Comparison of ENCODE assay signal across 7 cellular contexts in the genomic region with DNA sequence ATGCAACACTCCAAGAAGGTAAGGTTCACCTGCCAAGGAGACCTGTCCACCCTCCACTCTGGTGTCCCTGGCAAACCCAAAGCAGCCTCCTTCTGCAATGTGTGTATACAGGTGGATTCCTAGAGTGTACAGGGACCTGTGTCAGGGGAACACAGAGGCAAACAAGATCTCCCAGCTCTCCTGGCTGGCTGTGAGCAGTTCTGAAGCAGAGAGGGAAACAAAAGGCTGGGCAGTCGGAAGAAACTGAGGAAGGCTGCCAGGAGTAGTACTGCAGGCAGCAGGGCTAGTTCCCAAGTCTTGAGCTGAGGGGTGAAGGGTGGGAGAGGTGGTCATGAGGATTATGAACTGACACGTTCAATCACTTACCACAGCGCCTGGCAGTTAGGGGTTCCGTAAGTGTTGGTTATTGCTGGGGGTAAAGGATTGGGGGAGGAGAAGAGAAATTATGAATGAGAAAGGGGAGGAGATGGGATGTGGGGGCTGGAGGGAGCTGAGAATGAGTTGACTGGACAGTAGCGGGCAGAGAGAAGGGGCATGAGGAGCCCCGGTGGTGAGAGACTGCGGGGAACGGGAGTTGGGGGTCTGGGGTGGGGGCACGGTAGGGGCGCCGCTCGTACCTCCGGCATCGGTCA. TPM values are rescaled to one million over a fixed set of nuclear protein-coding genes. Genes with fewer than 3 reads are reported as not detected.
A peak's percentile ranks its signal among the peaks of the same experiment; 100 is the strongest.
DNase-seq lines count a peak whose midpoint lies in the region; ATAC-seq, FAIRE-seq and TF ChIP-seq lines count a peak whose summit lies in the region.

No MANE protein-coding gene starts in this region.

- no peak for TF ChIP-seq CTCF in omental fat pad (IDR thresholded peaks at IDR 0.05)

- peaks cover 0 to 6% of the 10 kb centered on the region in 2 donors for H3K4me1 ChIP-seq in esophagus (ENCODE audit: control insufficient read depth in 2 of 2, insufficient read depth in 2 of 2, low read length in 1 of 2)

- no peak overlapping the region for H3K27ac ChIP-seq in esophagus (ENCODE audit: low read depth in 2 of 2, low read length in 1 of 2)

- 0 to 1% methylated on average over 13 to 14 of the region's 14 CpGs for WGBS in esophagus, 2 donors

- no peaks in the 10 kb centered on the region for H3K9me3 ChIP-seq in esophagus (ENCODE audit: control insufficient read depth in 2 of 2, insufficient read depth in 1 of 2, low read depth in 1 of 2, low read length in 1 of 2)

- H3K36me3 ChIP-seq in esophagus (ENCODE audit: control insufficient read depth in 2 of 2, insufficient read depth in 2 of 2, low read length in 1 of 2): peaks cover 5% of the 10 kb centered on the region in 2 donors

- H3K27me3 ChIP-seq in esophagus (ENCODE audit: control insufficient read depth in 1 of 2, insufficient read depth in 2 of 2, low read length in 2 of 2): no peaks in the 10 kb centered on the region

- ATAC-seq in omental fat pad (ENCODE audit: low FRiP score): peak; percentile 10
- no peak for ATAC-seq in HG02885 (IDR thresholded peaks at IDR 0.05; ENCODE audit: poor library complexity, unreplicated experiment)

- H3K4me3 ChIP-seq in esophagus (ENCODE audit: low read depth in 1 of 2, low read length in 2 of 2): peak overlapping the region; percentile 98

- FAIRE-seq in GM19239 (lab: Jason Lieb, UNC): peak; percentile 49

- DNase-seq in GM19239 (ENCODE audit: insufficient read length, low spot score) (no peak), RPMI8226 (peak; percentile 27), omental fat pad (ENCODE audit: low spot score) (no peak), DMS79 (lab: John Stamatoyannopoulos, UW) (no peak), NCI-H1436 treated with DMSO at 0.1 percent for 48 hours (lab: John Stamatoyannopoulos, UW) (no peak)

RNA-seq across cellular contexts. Expression of a gene that starts 0.7 kb away (rescaled TPM):
- polyA plus RNA-seq in esophagus: 10 to 100 TPM; 10.1 to 15.5 TPM
- 10 to 100 TPM in 3 of 4 donors, 1 to 10 TPM in 1; 7.1 to 44.5 (median 20.0) TPM for total RNA-seq in omental fat pad

RNA-seq across cellular contexts. Expression of a gene that starts 25.0 kb away (rescaled TPM):
- polyA plus RNA-seq in esophagus: under 1 TPM; 0.31 to 0.39 TPM
- total RNA-seq in omental fat pad: 10 to 100 TPM in 2 of 4 donors, 1 to 10 TPM in 1, not detected in 1; 4.0 to 14.0 (median 10.6) TPM

RNA-seq across cellular contexts. Expression of a gene that starts 25.9 kb away (rescaled TPM):
- polyA plus RNA-seq in esophagus: under 1 TPM; 0.35 to 0.45 TPM
- 10 to 100 TPM in 1 of 4 donors, 1 to 10 TPM in 2, under 1 TPM in 1; 0.63 to 11.5 (median 4.2) TPM for total RNA-seq in omental fat pad

RNA-seq across cellular contexts. Expression of a gene that starts 36.6 kb away (rescaled TPM):
- 10 to 100 TPM; 61.1 to 83.4 TPM for polyA plus RNA-seq in esophagus
- total RNA-seq in omental fat pad: 100 to 1,000 TPM in 3 of 4 donors, 10 to 100 TPM in 1; 78.4 to 135 (median 110) TPM

RNA-seq across cellular contexts. Expression of a gene that starts 48.4 kb away (rescaled TPM):
- 10 to 100 TPM; 15.6 to 30.2 TPM for polyA plus RNA-seq in esophagus
- total RNA-seq in omental fat pad: 10 to 100 TPM; 25.1 to 90.0 (median 43.2) TPM
